Comparison of ENCODE assay signal across 16 cellular contexts in genomic region chr3:81726735-81727134, GRCh38. TPM values are rescaled to one million over a fixed set of nuclear protein-coding genes. Genes with fewer than 3 reads are reported as not detected.
DNase-seq lines count a peak whose midpoint lies in the region; TF ChIP-seq lines count a peak whose summit lies in the region.
"Had no signal": no experiment of that assay in that cellular context is flagged by ENCODE, and none has a peak within 500 bp of the region (broad histone marks: within the 10 kb centered on the region; RNA-seq: fewer than 3 reads in every experiment).

No MANE protein-coding gene starts in this region.

- no peak overlapping the region for H4K8ac ChIP-seq in H9 (replicated peaks; ENCODE audit: insufficient read length, low read depth, low read length)

- H4K5ac ChIP-seq in H9 (ENCODE audit: insufficient read length, low read depth, low read length), result no peak overlapping the region

- no peak overlapping the region for H3T11ph ChIP-seq in H9 (ENCODE audit: low read length)

- H3K23me2 ChIP-seq in H9 (ENCODE audit: insufficient read length, low read depth, low read length, poor library complexity, severe bottlenecking), result no peaks in the 10 kb centered on the region

- H3K27ac ChIP-seq in ACC112 (ENCODE audit: low read depth, low read length) (peak overlapping the region; percentile 96), caudate nucleus (ENCODE audit: low read depth, low read length) (no peak overlapping the region), H9 (ENCODE audit: insufficient read length, low read depth, low read length) (no peak overlapping the region)
- H3K27ac ChIP-seq: neutrophil had no signal

- H3K79me2 ChIP-seq in ACC112 (ENCODE audit: control insufficient read depth, insufficient read depth, low read length, unreplicated experiment), result peaks cover 77% of the 10 kb centered on the region
- H3K79me2 ChIP-seq in H9 (ENCODE audit: insufficient read depth, low read length), result 0 out of 2 replicates have a peak, but pooled peaks cover 2% of the 10 kb centered on the region

- H2BK120ac ChIP-seq in H9 (ENCODE audit: low read depth, low read length, poor library complexity, severe bottlenecking), result no peak overlapping the region

- H2BK15ac ChIP-seq in H9 (ENCODE audit: low read depth, low read length), result no peak overlapping the region

- no peak overlapping the region for H3K14ac ChIP-seq in H9 (ENCODE audit: insufficient read depth, low read length)

- H2BK5ac ChIP-seq in H9 (ENCODE audit: insufficient read length, low read length), result no peak overlapping the region

- H3K4me2 ChIP-seq in H9 (ENCODE audit: insufficient read depth, insufficient read length, low read length), result no peak overlapping the region

- H2BK12ac ChIP-seq in H9 (ENCODE audit: insufficient read length, low read depth, low read length), result no peak overlapping the region

- H3K27ac Mint-ChIP-seq in HFFc6 (peak overlapping the region; percentile 88), H9 (no peak overlapping the region)

- TF ChIP-seq CTCF in HFFc6 (IDR thresholded peaks at IDR 0.05) (no peak), fibroblast of villous mesenchyme (IDR thresholded peaks at IDR 0.05; ENCODE audit: insufficient read depth, low read depth, low read length) (no peak), H9 (conservative IDR thresholded peaks at IDR 0.05) (no peak)

- H3K18ac ChIP-seq in H9 (ENCODE audit: insufficient read length, low read depth, low read length), result no peak overlapping the region

- WGBS in H9 (ENCODE audit: extremely low coverage, insufficient read length, low lambda C conversion rate), result no CpG with 5 or more reads among the region's 6 CpGs

- peaks cover 60% of the 10 kb centered on the region for H3K4me1 ChIP-seq in ACC112 (ENCODE audit: control insufficient read depth, insufficient read depth, low read length, unreplicated experiment)
- H3K4me1 ChIP-seq in H9 (ENCODE audit: insufficient read depth, low read length), result no peaks in the 10 kb centered on the region

- peaks cover 6% of the 10 kb centered on the region; the same call in 1 of the 2 replicates for H3K36me3 ChIP-seq in ACC112 (ENCODE audit: insufficient read depth, low read length)
- H3K36me3 ChIP-seq: neutrophil, tibial artery had no signal

- no peak overlapping the region for H2BK20ac ChIP-seq in H9 (ENCODE audit: low read depth, low read length, poor library complexity, severe bottlenecking)

- no peak overlapping the region for H3K4ac ChIP-seq in H9 (ENCODE audit: low read depth, low read length)

- H3K27me3 Mint-ChIP-seq in HFFc6 (ENCODE audit: insufficient read depth) (no peaks in the 10 kb centered on the region), H9 (ENCODE audit: low read depth) (no peaks in the 10 kb centered on the region)

- H4K20me1 ChIP-seq in H9 (ENCODE audit: control insufficient read depth, insufficient read depth, insufficient read length), result no peaks in the 10 kb centered on the region

- H3K9me3 ChIP-seq in H9 (ENCODE audit: control insufficient read depth, low read depth, low read length), result no peaks in the 10 kb centered on the region
- H3K9me3 ChIP-seq: neutrophil, tibial artery had no signal

- DNase-seq in HFFc6, result peak; percentile 54
- DNase-seq in amniotic epithelial cell (ENCODE audit: low read depth), result peak; percentile 21
- peak; percentile 61 for DNase-seq in fibroblast of villous mesenchyme (ENCODE audit: low read depth)
- DNase-seq in caudate nucleus (lab: John Stamatoyannopoulos, UW), result no peak
- DNase-seq in activated gamma-delta T cell treated with Interleukin-2 at 50 U/mL for 16 hours, result no peak
- no peak for DNase-seq in medulla oblongata (ENCODE audit: extremely low spot score)
- DNase-seq in H9, result no peak
- DNase-seq: AML-193; aorta; DMS 273 treated with DMSO at 0.1 percent for 48 hours; immature natural killer cell; NCI-H1105; stimulated activated CD4-positive, alpha-beta T cell treated with anti-CD3 and anti-CD28 coated beads, Interleukin-4, amount 100 ng/mL, for 4 hours; tibial artery had no signal

- H3K23ac ChIP-seq in H9 (ENCODE audit: insufficient read length, low read depth, low read length), result no peak overlapping the region

- no peak overlapping the region for H2AK5ac ChIP-seq in H9 (ENCODE audit: insufficient read length, low read length)

- H2AFZ ChIP-seq in ACC112 (ENCODE audit: low read length, unreplicated experiment) (peak overlapping the region; percentile 20), H9 (ENCODE audit: low read length) (no peak overlapping the region)

- H3K56ac ChIP-seq in H9 (ENCODE audit: insufficient read length, low read depth, low read length), result no peak overlapping the region

- no peaks in the 10 kb centered on the region for H3K79me1 ChIP-seq in H9 (ENCODE audit: insufficient read depth, low read depth, low read length, poor library complexity, severe bottlenecking)

- H3K4me3 Mint-ChIP-seq in HFFc6 (peak overlapping the region; percentile 74), H9 (no peak overlapping the region)

- peak overlapping the region; percentile 63 for H3K4me3 ChIP-seq in ACC112 (ENCODE audit: low read depth, low read length)
- H3K4me3 ChIP-seq in fibroblast of villous mesenchyme (ENCODE audit: low read depth, low read length), result no peak overlapping the region
- H3K4me3 ChIP-seq: tibial artery had no signal

- H3K27me3 ChIP-seq in ACC112 (ENCODE audit: insufficient read depth, low read length) (no peaks in the 10 kb centered on the region), H9 (ENCODE audit: insufficient read depth, low read length) (no peaks in the 10 kb centered on the region)
- H3K27me3 ChIP-seq: neutrophil, tibial artery had no signal

- H3K36me3 Mint-ChIP-seq in HFFc6 (ENCODE audit: low read depth) (peaks cover 4% of the 10 kb centered on the region), H9 (ENCODE audit: insufficient read depth in 1 of 3, low read depth in 3 of 3) (no peaks in the 10 kb centered on the region)

- H4K91ac ChIP-seq in H9 (ENCODE audit: insufficient read length, low read depth, low read length), result no peak overlapping the region

- H3K9ac ChIP-seq in H9 (ENCODE audit: extremely low read depth, insufficient read length, low read length), result no peak overlapping the region

- H3K4me1 Mint-ChIP-seq in HFFc6 (ENCODE audit: low read depth) (peaks cover 76% of the 10 kb centered on the region), H9 (peaks cover 3 to 5% of the 10 kb centered on the region in 2 experiments; a peak in 3 of 4 replicates)

- H3K9me3 Mint-ChIP-seq in HFFc6 (no peaks in the 10 kb centered on the region), H9 (no peaks in the 10 kb centered on the region)
- H3K9me3 Mint-ChIP-seq: immature natural killer cell had no signal

RNA-seq across cellular contexts. Expression of gene GBE1, which starts 34.7 kb away (rescaled TPM):
- total RNA-seq in HFFc6 (2021; fragmentation: NEBNext Ultra II Directional; extraction: Animal tissue kit (Norgen Biotek cat#: 25700)), result 10 to 100 TPM; 78.3 to 93.4 (median 87.8) TPM
- 169 and 231 TPM in 2 replicates for total RNA-seq in fibroblast of villous mesenchyme
- 13.2 and 13.8 TPM in 2 replicates for total RNA-seq in H9 (2021)

Comparison
In these comparisons a context has a peak if more than half of its experiments do, and no peak if none do; other contexts are left out.
1. DNase-seq: peak in HFFc6 (single experiment), amniotic epithelial cell (single experiment) and fibroblast of villous mesenchyme (single experiment); none in caudate nucleus (0 of 61), activated gamma-delta T cell treated with Interleukin-2 at 50 U/mL for 16 hours (single experiment), medulla oblongata (single experiment) and H9 (single experiment).